Comparison of ENCODE assay signal across 14 cellular contexts in genomic region chr12:3366451-3367155, GRCh38.
DNase-seq lines count a peak whose midpoint lies in the region; ATAC-seq and TF ChIP-seq lines count a peak whose summit lies in the region.
"Had no signal": no experiment of that assay in that cellular context is flagged by ENCODE, and none has a peak within 500 bp of the region (broad histone marks: within the 10 kb centered on the region; RNA-seq: fewer than 3 reads in every experiment).

No MANE protein-coding gene starts in this region.

- H3K27ac Mint-ChIP-seq in GM23338, result no peak overlapping the region
- H3K27ac Mint-ChIP-seq: activated naive CD4-positive, alpha-beta T cell treated with anti-CD3 and anti-CD28 coated beads, Interleukin-2, amount 50 U/mL, for 24 hours had no signal

- peaks cover 3% of the 10 kb centered on the region; the same call in 1 of the 3 replicates for H3K9me3 Mint-ChIP-seq in GM23338
- H3K9me3 Mint-ChIP-seq: activated naive CD4-positive, alpha-beta T cell treated with anti-CD3 and anti-CD28 coated beads, Interleukin-2, amount 50 U/mL, for 24 hours had no signal

- H3K9ac ChIP-seq in iPS-15b (ENCODE audit: low read depth, low read length), result no peak overlapping the region
- H3K9ac ChIP-seq: parathyroid adenoma had no signal

- H3K27me3 Mint-ChIP-seq in GM23338 (ENCODE audit: insufficient read depth, low read depth, poor library complexity), result peaks cover 18% of the 10 kb centered on the region

- H3K36me3 Mint-ChIP-seq in GM23338 (ENCODE audit: low read depth), result no peaks in the 10 kb centered on the region
- H3K36me3 Mint-ChIP-seq: activated naive CD4-positive, alpha-beta T cell treated with anti-CD3 and anti-CD28 coated beads, Interleukin-2, amount 50 U/mL, for 24 hours had no signal

- no peak overlapping the region for H3K27ac ChIP-seq in GM23338 (ENCODE audit: low read depth)
- peak overlapping the region; percentile 68; the same call in 1 of the 2 replicates for H3K27ac ChIP-seq in VCaP
- no peak overlapping the region for H3K27ac ChIP-seq in psoas muscle
- H3K27ac ChIP-seq: parathyroid adenoma, SJSA1, tibial artery had no signal

- peak overlapping the region; percentile 81 for H3K4me2 ChIP-seq in GM23338

- H3K9me2 ChIP-seq in GM23338 (ENCODE audit: insufficient read depth), result no peaks in the 10 kb centered on the region

- peaks cover 36% of the 10 kb centered on the region for H3K27me3 ChIP-seq in GM23338 (ENCODE audit: insufficient read depth)
- peaks cover 45% of the 10 kb centered on the region for H3K27me3 ChIP-seq in iPS-15b (ENCODE audit: control insufficient read depth, insufficient read depth, low read length)
- peaks cover 0 to 47% (median 12%) of the 10 kb centered on the region in 3 donors for H3K27me3 ChIP-seq in psoas muscle (ENCODE audit: insufficient read depth in 3 of 3, low read length in 2 of 3)

- DNase-seq in GM23338 (ENCODE audit: low spot score) (peak; percentile 53), psoas muscle (no peak), HPDE6-E6E7 (ENCODE audit: extremely low spot score) (no peak), NOMO-1 (lab: John Stamatoyannopoulos, UW; ENCODE audit: unreplicated experiment in 2 of 2) (no peak)
- no peak for DNase-seq in activated CD4-positive, CD25-positive, alpha-beta regulatory T cell (lab: John Stamatoyannopoulos, UW)
- DNase-seq: DND-41, IMR-90, tibial artery had no signal

- no peaks in the 10 kb centered on the region for H3K79me2 ChIP-seq in GM23338 (replicated peaks; ENCODE audit: insufficient read depth)
- H3K79me2 ChIP-seq: parathyroid adenoma had no signal

- WGBS in psoas muscle, 3 donors, result 48 to 54% (median 48%) methylated on average over 24 to 28 of the region's 28 CpGs

- H3K36me3 ChIP-seq in GM23338 (ENCODE audit: insufficient read depth) (no peaks in the 10 kb centered on the region), iPS-15b (ENCODE audit: control insufficient read depth, insufficient read depth, low read length) (no peaks in the 10 kb centered on the region), psoas muscle (ENCODE audit: insufficient read depth in 1 of 2, low read depth in 1 of 2) (no peaks in the 10 kb centered on the region)
- H3K36me3 ChIP-seq: SJSA1, tibial artery had no signal

- H3K4me3 ChIP-seq in GM23338, result peak overlapping the region; percentile 62
- peak overlapping the region; percentile 32 for H3K4me3 ChIP-seq in iPS-15b (ENCODE audit: low read depth, low read length)
- H3K4me3 ChIP-seq in psoas muscle, result peak overlapping the region; percentile 43
- H3K4me3 ChIP-seq: SJSA1 had no signal

- H3K4me3 Mint-ChIP-seq in GM23338, result no peak overlapping the region; the same call in 2 of the 3 replicates
- H3K4me3 Mint-ChIP-seq: activated naive CD4-positive, alpha-beta T cell treated with anti-CD3 and anti-CD28 coated beads, Interleukin-2, amount 50 U/mL, for 24 hours had no signal

- H3K4me1 ChIP-seq in GM23338 (ENCODE audit: insufficient read depth) (peaks cover 9% of the 10 kb centered on the region; the same call in 1 of the 2 replicates), iPS-15b (ENCODE audit: control insufficient read depth, insufficient read depth, low read length) (peaks cover 3% of the 10 kb centered on the region), psoas muscle (no peaks in the 10 kb centered on the region)
- H3K4me1 ChIP-seq: SJSA1 had no signal

- no peaks in the 10 kb centered on the region for H3K9me3 ChIP-seq in iPS-15b (ENCODE audit: control insufficient read depth, insufficient read depth, low read length)
- H3K9me3 ChIP-seq in psoas muscle, result no peaks in the 10 kb centered on the region
- H3K9me3 ChIP-seq: SJSA1, tibial artery had no signal

- ATAC-seq in GM23338 (peak; percentile 51), psoas muscle (no peak), HG03025 (IDR thresholded peaks at IDR 0.05; ENCODE audit: low FRiP score, unreplicated experiment) (no peak)

- TF ChIP-seq CTCF in GM23338 (conservative IDR thresholded peaks at IDR 0.05; ENCODE audit: low read depth in 2 of 2) (no peak), VCaP (conservative IDR thresholded peaks at IDR 0.05) (no peak), psoas muscle (IDR thresholded peaks at IDR 0.05) (no peak)

- intact Hi-C loops in psoas muscle (cut with DNase I), result no loop called here

- H4K20me1 ChIP-seq in GM23338 (replicated peaks; ENCODE audit: insufficient read depth), result no peaks in the 10 kb centered on the region; the same call in 1 of the 2 replicates

- H2AFZ ChIP-seq in GM23338, result peak overlapping the region; percentile 96
- H2AFZ ChIP-seq: parathyroid adenoma had no signal

- H3K4me1 Mint-ChIP-seq in GM23338, result peaks cover 9% of the 10 kb centered on the region
- H3K4me1 Mint-ChIP-seq: activated naive CD4-positive, alpha-beta T cell treated with anti-CD3 and anti-CD28 coated beads, Interleukin-2, amount 50 U/mL, for 24 hours had no signal

- peaks cover 3% of the 10 kb centered on the region; the same call in 1 of the 2 replicates for H3F3A ChIP-seq in GM23338 (replicated peaks; ENCODE audit: low read depth)

TF ChIP-seq in GM23338, 12 proteins besides CTCF, POLR2A, EP300 and RAD21:
- TF ChIP-seq JUNB (IDR thresholded peaks at IDR 0.05; ENCODE audit: unreplicated experiment), result no peak
- TF ChIP-seq ZNF462 (CRISPR knock-in tag; IDR thresholded peaks at IDR 0.05), result no peak
- no peak for TF ChIP-seq EZH2phosphoT487 (IDR thresholded peaks at IDR 0.05; ENCODE audit: unreplicated experiment)
- peak; percentile 46 for TF ChIP-seq EZH2 (IDR thresholded peaks at IDR 0.05; ENCODE audit: low read depth, unreplicated experiment)
TF ChIP-seq in GM23338: peak in this region for 1.
